7 cellular contexts compared by ENCODE assay signal in the genomic region with DNA sequence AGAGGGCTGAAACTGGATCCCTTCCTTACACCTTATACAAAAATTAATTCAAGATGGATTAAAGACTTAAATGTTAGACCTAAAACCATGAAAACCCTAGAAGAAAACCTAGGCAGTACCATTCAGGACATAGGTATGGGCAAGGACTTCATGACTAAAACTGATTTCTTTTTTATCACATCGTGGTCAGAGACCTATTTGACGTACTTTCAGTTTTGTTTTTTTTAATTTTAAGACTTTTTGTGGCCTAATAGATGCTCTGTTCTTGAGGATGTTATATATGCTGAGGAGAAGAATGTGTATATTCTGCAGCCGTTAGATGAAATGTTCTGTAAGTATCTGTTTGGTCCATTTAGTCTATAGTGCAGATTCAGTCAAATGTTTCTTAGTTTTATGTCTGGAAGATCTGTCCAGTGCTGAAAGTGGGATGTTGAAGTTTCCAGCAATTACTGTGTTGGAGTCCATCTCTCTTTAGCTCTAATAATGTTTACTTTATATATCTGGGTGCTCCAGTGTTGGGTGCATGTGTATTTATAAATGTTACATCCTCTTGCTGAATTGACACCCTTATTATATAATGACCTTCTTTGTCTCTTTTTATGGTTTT. TPM values are rescaled to one million over a fixed set of nuclear protein-coding genes. Genes with fewer than 3 reads are reported as not detected.
A peak's percentile ranks its signal among the peaks of the same experiment; 100 is the strongest.
DNase-seq lines count a peak whose midpoint lies in the region; ATAC-seq, FAIRE-seq and TF ChIP-seq lines count a peak whose summit lies in the region.
"Not testable (repeated sequence)": the region's sequence is repeated elsewhere in the genome, so short reads cannot be mapped to it uniquely, and the experiment has no call there.

No MANE protein-coding gene starts in this region.

- not testable (repeated sequence) for H3K9me3 ChIP-seq in K562 (replicated peaks; ENCODE audit: control insufficient read depth, insufficient read depth, low read depth, low read length)

- not testable (repeated sequence) for TF ChIP-seq RAD21 in K562 (CRISPR knock-in tag; conservative IDR thresholded peaks at IDR 0.05 in 1 of 2, IDR thresholded peaks at IDR 0.05 in 1 of 2)

- H3K27me3 Mint-ChIP-seq in T-helper 2 cell treated with Interferon-gamma antibody and Interleukin-4, amounts not matched to agents 5 μg/mL and 100 μg/mL, for 36 hours (ENCODE audit: low read depth); activated T-cell treated with anti-CD3 and anti-CD28 coated beads, Interleukin-2, amount 50 U/mL, for 72 hours (ENCODE audit: low read depth); natural killer cell (ENCODE audit: low read depth in 2 of 2): not testable (repeated sequence)

- CTCF ChIA-PET in K562 (lab: Yijun Ruan, JAX; ENCODE audit: low intra/inter-chr PET ratio), result not testable (repeated sequence)

- not testable (repeated sequence) for BruUV-seq in K562 (replicated peaks; lab: Mats Ljungman, UMichigan)

- ATAC-seq in GM18498 (IDR thresholded peaks at IDR 0.05; ENCODE audit: unreplicated experiment), result peak; percentile 58
- peak; percentile 55 for ATAC-seq in GM21717 (IDR thresholded peaks at IDR 0.05; ENCODE audit: unreplicated experiment)
- ATAC-seq in HG03060 (IDR thresholded peaks at IDR 0.05; ENCODE audit: low read depth, unreplicated experiment), result peak; percentile 60
- peak; percentile 43 to 86 for ATAC-seq in activated T-cell treated with anti-CD3 and anti-CD28 coated beads, Interleukin-2, amount 50 U/mL, for 72 hours (replicated peaks in 1 of 2)
- ATAC-seq in K562, result not testable (repeated sequence)
- ATAC-seq in natural killer cell, result peak; percentile 44 to 67 (median 57)

- POLR2A ChIA-PET in K562 (lab: Yijun Ruan, JAX), result not testable (repeated sequence)

- H3K79me2 ChIP-seq in K562 (ENCODE audit: control insufficient read depth, insufficient read depth, low read length), result peaks cover 57% of the 10 kb centered on the region

- not testable (repeated sequence) for H3K27ac ChIP-seq in K562 (ENCODE audit: extremely low read depth, low read depth, low read length)

- H3K27ac Mint-ChIP-seq in T-helper 2 cell treated with Interferon-gamma antibody and Interleukin-4, amounts not matched to agents 5 μg/mL and 100 μg/mL, for 36 hours, result not testable (repeated sequence)
- peak overlapping the region; percentile 38 for H3K27ac Mint-ChIP-seq in activated T-cell treated with anti-CD3 and anti-CD28 coated beads, Interleukin-2, amount 50 U/mL, for 72 hours
- H3K27ac Mint-ChIP-seq in natural killer cell, result peak overlapping the region; percentile 10 to 64

- H3K4me3 ChIP-seq in K562, result not testable (repeated sequence)

- DNase-seq in T-helper 2 cell treated with Interferon-gamma antibody and Interleukin-4, amounts not matched to agents 5 μg/mL and 100 μg/mL, for 36 hours (ENCODE audit: low spot score); activated T-cell treated with anti-CD3 and anti-CD28 coated beads, Interleukin-2, amount 50 U/mL, for 72 hours; K562 (ENCODE audit: extremely low read depth in 1 of 4, low spot score in 3 of 4); natural killer cell: not testable (repeated sequence)

- peak overlapping the region; percentile 31 for H3K4me3 Mint-ChIP-seq in T-helper 2 cell treated with Interferon-gamma antibody and Interleukin-4, amounts not matched to agents 5 μg/mL and 100 μg/mL, for 36 hours
- H3K4me3 Mint-ChIP-seq in activated T-cell treated with anti-CD3 and anti-CD28 coated beads, Interleukin-2, amount 50 U/mL, for 72 hours, result peak overlapping the region; percentile 36 to 72
- peak overlapping the region; percentile 9 for H3K4me3 Mint-ChIP-seq in natural killer cell

- not testable (repeated sequence) for TF ChIP-seq CTCF in K562 (IDR thresholded peaks at IDR 0.05 in 2 of 3, conservative IDR thresholded peaks at IDR 0.05 in 1 of 3; ENCODE audit: insufficient read depth in 2 of 3, low read depth in 1 of 3, low read length in 3 of 3); natural killer cell (IDR thresholded peaks at IDR 0.05)

- TF ChIP-seq POLR2A in K562 (conservative IDR thresholded peaks at IDR 0.05), result not testable (repeated sequence)

- H3K9ac ChIP-seq in K562 (ENCODE audit: insufficient read depth in 1 of 2, low read depth in 2 of 2, low read length in 2 of 2), result not testable (repeated sequence)

- H3K4me1 ChIP-seq in K562 (replicated peaks in 1 of 2; ENCODE audit: control insufficient read depth in 2 of 2, insufficient read depth in 2 of 2, low read length in 2 of 2), result not testable (repeated sequence)

- H3K9me3 Mint-ChIP-seq in T-helper 2 cell treated with Interferon-gamma antibody and Interleukin-4, amounts not matched to agents 5 μg/mL and 100 μg/mL, for 36 hours; activated T-cell treated with anti-CD3 and anti-CD28 coated beads, Interleukin-2, amount 50 U/mL, for 72 hours; natural killer cell: not testable (repeated sequence)

- WGBS in K562 (ENCODE audit: insufficient coverage, low coverage, missing lambda C conversion rate), result 64% methylated on average over 1 of the region's 3 CpGs

- in situ Hi-C loops in K562 (cut with MboI), result not testable (repeated sequence)

- H3K9me1 ChIP-seq in K562 (ENCODE audit: control insufficient read depth, insufficient read depth, low read length), result not testable (repeated sequence)

- not testable (repeated sequence) for FAIRE-seq in K562 (lab: Jason Lieb, UNC)

- peaks cover 26% of the 10 kb centered on the region for H3K36me3 Mint-ChIP-seq in T-helper 2 cell treated with Interferon-gamma antibody and Interleukin-4, amounts not matched to agents 5 μg/mL and 100 μg/mL, for 36 hours (ENCODE audit: low read depth)
- not testable (repeated sequence) for H3K36me3 Mint-ChIP-seq in activated T-cell treated with anti-CD3 and anti-CD28 coated beads, Interleukin-2, amount 50 U/mL, for 72 hours (ENCODE audit: insufficient read depth in 2 of 2); natural killer cell

- not testable (repeated sequence) for TF ChIP-seq EP300 in K562 (IDR thresholded peaks at IDR 0.05; ENCODE audit: low read length)

- H2AFZ ChIP-seq in K562 (ENCODE audit: low read depth, low read length), result not testable (repeated sequence)

- not testable (repeated sequence) for H3K36me3 ChIP-seq in K562 (ENCODE audit: control insufficient read depth, insufficient read depth, low read length)

- H3K27me3 ChIP-seq in K562 (ENCODE audit: control insufficient read depth in 2 of 2, insufficient read depth in 2 of 2, low read length in 2 of 2), result not testable (repeated sequence)

- H4K20me1 ChIP-seq in K562 (replicated peaks; ENCODE audit: control insufficient read depth, insufficient read depth, low read length), result not testable (repeated sequence)

- peaks cover 32% of the 10 kb centered on the region for H3K4me1 Mint-ChIP-seq in T-helper 2 cell treated with Interferon-gamma antibody and Interleukin-4, amounts not matched to agents 5 μg/mL and 100 μg/mL, for 36 hours (ENCODE audit: low read depth)
- H3K4me1 Mint-ChIP-seq in activated T-cell treated with anti-CD3 and anti-CD28 coated beads, Interleukin-2, amount 50 U/mL, for 72 hours (ENCODE audit: low read depth), result peaks cover 48% of the 10 kb centered on the region
- peaks cover 71 to 74% of the 10 kb centered on the region in 2 donors for H3K4me1 Mint-ChIP-seq in natural killer cell

- intact Hi-C loops in K562 (cut with micrococcal nuclease); natural killer cell (cut with micrococcal nuclease): not testable (repeated sequence)

- H3K4me2 ChIP-seq in K562 (ENCODE audit: insufficient read depth, low read length), result not testable (repeated sequence)

TF ChIP-seq in K562, 482 proteins besides CTCF, POLR2A, EP300 and RAD21:
- TF ChIP-seq EHMT2 (IDR thresholded peaks at IDR 0.05) (peak; percentile 66), MIER1 (IDR thresholded peaks at IDR 0.05; ENCODE audit: low read depth) (0 out of 2 replicates have a peak, but pooled peaks have one; percentile 52)
TF ChIP-seq in K562: peak in this region for 2; not testable (repeated sequence) for 480.

RNA-seq across cellular contexts. Expression of gene DENND4C, which starts 36.4 kb away (rescaled TPM):
- total RNA-seq in activated T-cell treated with anti-CD3 and anti-CD28 coated beads, Interleukin-2, amount 50 U/mL, for 72 hours, result 10 to 100 TPM; 26.0 to 28.9 TPM
- 58.3 and 148 TPM in 2 replicates for total RNA-seq in K562 (2011; cell fraction: chromatin; rRNA removed; ENCODE audit: low replicate concordance)
- 21.2 and 29.9 TPM in 2 replicates for total RNA-seq in K562 (2011; cell fraction: nucleolus; rRNA removed)
- total RNA-seq in K562 (2011; cell fraction: nucleoplasm; rRNA removed), result 52.6 and 70.1 TPM in 2 replicates
- total RNA-seq in K562 (2014; rRNA removed) (13.6 and 15.3 TPM in 2 replicates), K562 (2014; rRNA removed; fragmentation: Illumina TruSeq; extraction: Trizol) (24.4 and 26.2 TPM in 2 replicates), K562 (2015; rRNA removed; fragmentation: Illumina TruSeq; extraction: Trizol) (26.2 and 31.8 TPM in 2 replicates), K562 (2021) (13.8 and 13.9 TPM in 2 replicates), natural killer cell (100 to 1,000 TPM in 2 of 3 donors, 10 to 100 TPM in 1; 82.6 to 115 (median 100) TPM)
- polyA plus RNA-seq in K562 (2011; rRNA removed) (19.3 and 26.0 TPM in 2 replicates), K562 (2014; fragmentation: Illumina TruSeq; extraction: Trizol) (12.2 and 14.5 TPM in 2 replicates), K562 (2014; fragmentation: Nextera tagmentation; extraction: Ambion mirVana) (1 to 10 TPM; 4.8 to 6.7 TPM), K562 (2014; rRNA removed) (9.5 and 13.3 TPM in 2 replicates)
- 4.9 and 9.3 TPM in 2 replicates for polyA plus RNA-seq in K562 (2011; cell fraction: cytosol; rRNA removed)
- 16.9 and 17.1 TPM in 2 replicates for polyA plus RNA-seq in K562 (2011; cell fraction: nucleus; rRNA removed)
- polyA plus RNA-seq in K562 (2012), result 8.7 and 11.1 TPM in 2 replicates
- polyA minus RNA-seq in K562 (2011; rRNA and poly(A)+ RNA removed), result 63.2 and 72.7 TPM in 2 replicates
- polyA minus RNA-seq in K562 (2011; cell fraction: cytosol; rRNA and poly(A)+ RNA removed), result 15.4 and 29.7 TPM in 2 replicates
- 39.0 and 62.6 TPM in 2 replicates for polyA minus RNA-seq in K562 (2011; cell fraction: nucleus; rRNA and poly(A)+ RNA removed)
